In the genomic region with DNA sequence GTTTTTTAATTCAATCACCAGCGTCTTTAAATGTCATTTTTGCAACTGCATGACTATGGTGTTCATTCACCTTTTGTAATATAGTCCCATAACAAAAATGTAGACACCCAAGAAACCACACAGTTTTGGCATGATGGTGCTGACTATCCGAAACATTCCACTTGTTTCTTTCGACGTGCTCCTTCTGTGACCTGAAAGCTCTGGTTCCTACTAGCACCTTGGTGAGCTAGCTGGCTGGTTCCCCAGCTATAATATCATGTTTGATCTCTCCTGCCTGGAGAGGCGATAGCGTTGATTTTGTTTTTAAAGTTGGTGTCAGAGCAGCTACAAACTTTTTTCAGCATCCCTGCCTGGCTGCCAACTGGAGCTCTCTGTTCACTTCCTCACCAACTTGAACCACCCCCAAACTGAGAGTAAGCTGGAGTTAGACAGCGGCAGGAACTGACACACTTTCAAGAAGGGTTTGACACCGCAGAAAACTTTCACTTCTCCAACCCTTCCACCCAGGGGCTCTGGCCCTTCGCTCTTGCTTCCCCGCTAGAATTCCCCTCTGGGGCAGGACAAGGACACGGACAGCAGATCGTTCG, we compare ENCODE assay signal across 8 cellular contexts. TPM values are rescaled to one million over a fixed set of nuclear protein-coding genes. Genes with fewer than 3 reads are reported as not detected.
A peak's percentile ranks its signal among the peaks of the same experiment; 100 is the strongest.
DNase-seq lines count a peak whose midpoint lies in the region; ATAC-seq, FAIRE-seq and TF ChIP-seq lines count a peak whose summit lies in the region.

No MANE protein-coding gene starts in this region.

- H3K27ac ChIP-seq in endothelial cell of umbilical vein (ENCODE audit: insufficient read depth, low read depth, low read length), result peak overlapping the region; percentile 82

- CTCF ChIA-PET in activated CD4-positive, alpha-beta memory T cell treated with anti-CD3 and anti-CD28 coated beads, Interleukin-2, amount 10 ng/mL, durations not matched to agents 7 days and 5 days (lab: Charles Lee), result interaction anchor here (0.9 to 4.5 kb wide), 13 partner anchors 12 to 433 kb away, joined by 3 to 63 read pairs (median 17); a partner anchor contains a TSS
- CTCF ChIA-PET in endothelial cell of umbilical vein (lab: Charles Lee), result interaction anchor here (0.8 to 4.8 kb wide), 17 partner anchors 11 to 238 kb away, joined by 3 to 68 read pairs (median 5); a partner anchor contains a TSS

- no peaks in the 10 kb centered on the region for H3K27me3 ChIP-seq in endothelial cell of umbilical vein (ENCODE audit: control insufficient read depth in 2 of 2, insufficient read depth in 2 of 2, low read length in 2 of 2)

- ATAC-seq in HG02973 (IDR thresholded peaks at IDR 0.05; ENCODE audit: unreplicated experiment), result peak; percentile 53
- peak; percentile 85 for ATAC-seq in stimulated activated memory B cell treated with anti-CD40 and anti-IgM and Interleukin-4, amounts not matched to agents 10 μg/mL and 1 μg/mL and 100 μg/mL, for 72 hours

- no peaks in the 10 kb centered on the region for H3K9me1 ChIP-seq in endothelial cell of umbilical vein (replicated peaks; ENCODE audit: control insufficient read depth, extremely low read depth, insufficient read depth, low read length)

- H3K4me3 Mint-ChIP-seq in activated CD4-positive, alpha-beta memory T cell treated with anti-CD3 and anti-CD28 coated beads, Interleukin-2, amount 10 ng/mL, durations not matched to agents 7 days and 5 days, result peak overlapping the region; percentile 96
- peak overlapping the region; percentile 93 for H3K4me3 Mint-ChIP-seq in stimulated activated memory B cell treated with anti-CD40 and anti-IgM and Interleukin-4, amounts not matched to agents 10 μg/mL and 1 μg/mL and 100 μg/mL, for 72 hours

- POLR2A ChIA-PET in activated CD4-positive, alpha-beta memory T cell treated with anti-CD3 and anti-CD28 coated beads, Interleukin-2, amount 10 ng/mL, durations not matched to agents 7 days and 5 days (lab: Charles Lee), result interaction anchor here (0.7 to 6.1 kb wide), 30 partner anchors 8 to 867 kb away, joined by 3 to 188 read pairs (median 5); a partner anchor contains a TSS
- POLR2A ChIA-PET in endothelial cell of umbilical vein (lab: Charles Lee), result interaction anchor here (0.9 to 1.6 kb wide), 2 partner anchors 14 to 149 kb away, joined by 3 to 7 read pairs; a partner anchor contains a TSS

- peak; percentile 53 for DNase-seq in activated gamma-delta T cell treated with Interleukin-2 at 50 U/mL for 16 hours
- DNase-seq in activated gamma-delta T cell (lab: John Stamatoyannopoulos, UW), result no peak
- DNase-seq in NCI-H69 (lab: John Stamatoyannopoulos, UW), result peak; percentile 61
- DNase-seq in activated CD4-positive, alpha-beta memory T cell treated with anti-CD3 and anti-CD28 coated beads, Interleukin-2, amount 10 ng/mL, durations not matched to agents 7 days and 5 days, result peak; percentile 74
- peak; percentile 76 for DNase-seq in endothelial cell of umbilical vein (ENCODE audit: low read depth, low spot score)
- peak; percentile 77 for DNase-seq in midbrain (lab: John Stamatoyannopoulos, UW)

- peaks cover 59% of the 10 kb centered on the region for H3K79me2 ChIP-seq in endothelial cell of umbilical vein (ENCODE audit: control insufficient read depth, insufficient read depth, low read length)

- H3K27me3 Mint-ChIP-seq in activated CD4-positive, alpha-beta memory T cell treated with anti-CD3 and anti-CD28 coated beads, Interleukin-2, amount 10 ng/mL, durations not matched to agents 7 days and 5 days, result peaks cover 6% of the 10 kb centered on the region
- no peaks in the 10 kb centered on the region for H3K27me3 Mint-ChIP-seq in stimulated activated memory B cell treated with anti-CD40 and anti-IgM and Interleukin-4, amounts not matched to agents 10 μg/mL and 1 μg/mL and 100 μg/mL, for 72 hours

- peak overlapping the region; percentile 91 for H3K9ac ChIP-seq in endothelial cell of umbilical vein (replicated peaks; ENCODE audit: extremely low read depth, insufficient read depth, low read length)

- peak overlapping the region; percentile 66 for H2AFZ ChIP-seq in endothelial cell of umbilical vein (ENCODE audit: low read depth, low read length)

- H3K4me1 Mint-ChIP-seq in activated CD4-positive, alpha-beta memory T cell treated with anti-CD3 and anti-CD28 coated beads, Interleukin-2, amount 10 ng/mL, durations not matched to agents 7 days and 5 days, result peaks cover 34% of the 10 kb centered on the region
- peaks cover 50% of the 10 kb centered on the region for H3K4me1 Mint-ChIP-seq in stimulated activated memory B cell treated with anti-CD40 and anti-IgM and Interleukin-4, amounts not matched to agents 10 μg/mL and 1 μg/mL and 100 μg/mL, for 72 hours

- FAIRE-seq in endothelial cell of umbilical vein (lab: Jason Lieb, UNC), result peak; percentile 80

- H3K36me3 ChIP-seq in endothelial cell of umbilical vein (ENCODE audit: control insufficient read depth in 2 of 2, extremely low read depth in 1 of 2, insufficient read depth in 2 of 2, low read length in 2 of 2), result no peaks in the 10 kb centered on the region

- intact Hi-C loops in endothelial cell of umbilical vein (cut with micrococcal nuclease), result loop anchor here (1.0 to 10.0 kb wide), 4 partner anchors 89 to 439 kb away; a partner anchor contains a TSS

- no peak for TF ChIP-seq POLR2A in endothelial cell of umbilical vein (IDR thresholded peaks at IDR 0.05; ENCODE audit: low read depth, low read length)

- H3K4me2 ChIP-seq in endothelial cell of umbilical vein (ENCODE audit: insufficient read depth, low read length), result peak overlapping the region; percentile 95

- no peaks in the 10 kb centered on the region for H3K9me3 ChIP-seq in endothelial cell of umbilical vein (replicated peaks; ENCODE audit: control insufficient read depth, insufficient read depth, low read length)

- peaks cover 9% of the 10 kb centered on the region for H4K20me1 ChIP-seq in endothelial cell of umbilical vein (replicated peaks; ENCODE audit: control insufficient read depth, extremely low read depth, insufficient read depth, low read length)

- no peaks in the 10 kb centered on the region for H3K9me3 Mint-ChIP-seq in activated CD4-positive, alpha-beta memory T cell treated with anti-CD3 and anti-CD28 coated beads, Interleukin-2, amount 10 ng/mL, durations not matched to agents 7 days and 5 days
- no peaks in the 10 kb centered on the region for H3K9me3 Mint-ChIP-seq in stimulated activated memory B cell treated with anti-CD40 and anti-IgM and Interleukin-4, amounts not matched to agents 10 μg/mL and 1 μg/mL and 100 μg/mL, for 72 hours

- no TSS peak for BruUV-seq in endothelial cell of umbilical vein (replicated peaks; lab: Mats Ljungman, UMichigan)

- dilution Hi-C loops in endothelial cell of umbilical vein (cut with MboI; ENCODE audit: extremely low pct_ligation_motif_present, low sequenced_read_pairs), result no loop called here

- peaks cover 7% of the 10 kb centered on the region for H3K36me3 Mint-ChIP-seq in activated CD4-positive, alpha-beta memory T cell treated with anti-CD3 and anti-CD28 coated beads, Interleukin-2, amount 10 ng/mL, durations not matched to agents 7 days and 5 days (ENCODE audit: low read depth)
- peaks cover 11% of the 10 kb centered on the region for H3K36me3 Mint-ChIP-seq in stimulated activated memory B cell treated with anti-CD40 and anti-IgM and Interleukin-4, amounts not matched to agents 10 μg/mL and 1 μg/mL and 100 μg/mL, for 72 hours

- H3K27ac Mint-ChIP-seq in activated CD4-positive, alpha-beta memory T cell treated with anti-CD3 and anti-CD28 coated beads, Interleukin-2, amount 10 ng/mL, durations not matched to agents 7 days and 5 days, result peak overlapping the region; percentile 94
- H3K27ac Mint-ChIP-seq in stimulated activated memory B cell treated with anti-CD40 and anti-IgM and Interleukin-4, amounts not matched to agents 10 μg/mL and 1 μg/mL and 100 μg/mL, for 72 hours, result peak overlapping the region; percentile 98

- H3K4me1 ChIP-seq in endothelial cell of umbilical vein (ENCODE audit: control insufficient read depth, extremely low read depth, insufficient read depth, low read length), result peaks cover 23% of the 10 kb centered on the region

- TF ChIP-seq CTCF in endothelial cell of umbilical vein (IDR thresholded peaks at IDR 0.05; ENCODE audit: extremely low read depth in 1 of 2, insufficient read depth in 1 of 2, low read depth in 1 of 2, low read length in 2 of 2), result no peak

- peak overlapping the region; percentile 73 to 79 (median 78) for H3K4me3 ChIP-seq in endothelial cell of umbilical vein (replicated peaks in 1 of 3; ENCODE audit: insufficient read depth in 1 of 3, low read depth in 1 of 3, low read length in 3 of 3)

TF ChIP-seq in endothelial cell of umbilical vein, 7 proteins besides CTCF, POLR2A, EP300 and RAD21 (continues in another document):
- TF ChIP-seq, protein P1, sequence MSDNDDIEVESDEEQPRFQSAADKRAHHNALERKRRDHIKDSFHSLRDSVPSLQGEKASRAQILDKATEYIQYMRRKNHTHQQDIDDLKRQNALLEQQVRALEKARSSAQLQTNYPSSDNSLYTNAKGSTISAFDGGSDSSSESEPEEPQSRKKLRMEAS (IDR thresholded peaks at IDR 0.05; ENCODE audit: insufficient read depth, insufficient read length), result no peak
- no peak for TF ChIP-seq POLR2AphosphoS5 (IDR thresholded peaks at IDR 0.05; ENCODE audit: insufficient read depth, low read depth, low read length)
- TF ChIP-seq EZH2 (IDR thresholded peaks at IDR 0.05; ENCODE audit: borderline replicate concordance, low read depth, low read length, severe bottlenecking), result no peak

RNA-seq across cellular contexts. Expression of a gene that starts 1.1 kb away (rescaled TPM):
- total RNA-seq in activated CD4-positive, alpha-beta memory T cell treated with anti-CD3 and anti-CD28 coated beads, Interleukin-2, amount 10 ng/mL, durations not matched to agents 7 days and 5 days, result 10 to 100 TPM; 17.6 to 19.5 TPM
- 19.1 and 20.0 TPM in 2 replicates for total RNA-seq in endothelial cell of umbilical vein
- 1.8 and 2.5 TPM in 2 replicates for polyA plus RNA-seq in endothelial cell of umbilical vein
- polyA plus RNA-seq in endothelial cell of umbilical vein (2011; cell fraction: cytosol; rRNA removed), result 1.8 and 2.1 TPM in 2 replicates
- 12.9 and 15.7 TPM in 2 replicates for polyA plus RNA-seq in endothelial cell of umbilical vein (2011; cell fraction: nucleus; rRNA removed)
- 4.9 and 5.2 TPM in 2 replicates for polyA plus RNA-seq in endothelial cell of umbilical vein (2012)
- 15.4 and 17.5 TPM in 2 replicates for polyA minus RNA-seq in endothelial cell of umbilical vein
- 6.2 TPM for polyA minus RNA-seq in endothelial cell of umbilical vein (2011; cell fraction: cytosol; rRNA and poly(A)+ RNA removed)
- polyA minus RNA-seq in endothelial cell of umbilical vein (2011; cell fraction: nucleus; rRNA and poly(A)+ RNA removed), result 69.4 and 79.0 TPM in 2 replicates

RNA-seq across cellular contexts. Expression of a gene that starts 14.5 kb away (rescaled TPM):
- total RNA-seq in activated CD4-positive, alpha-beta memory T cell treated with anti-CD3 and anti-CD28 coated beads, Interleukin-2, amount 10 ng/mL, durations not matched to agents 7 days and 5 days, result 10 to 100 TPM; 11.5 to 12.3 TPM
- total RNA-seq in endothelial cell of umbilical vein, result 16.8 and 19.0 TPM in 2 replicates
- polyA plus RNA-seq in endothelial cell of umbilical vein, result 2.8 and 3.6 TPM in 2 replicates
- polyA plus RNA-seq in endothelial cell of umbilical vein (2011; cell fraction: cytosol; rRNA removed), result 6.6 and 6.7 TPM in 2 replicates
- polyA plus RNA-seq in endothelial cell of umbilical vein (2011; cell fraction: nucleus; rRNA removed), result 3.0 and 5.0 TPM in 2 replicates
- 9.8 and 12.5 TPM in 2 replicates for polyA plus RNA-seq in endothelial cell of umbilical vein (2012)
- 3.0 and 5.1 TPM in 2 replicates for polyA minus RNA-seq in endothelial cell of umbilical vein
- polyA minus RNA-seq in endothelial cell of umbilical vein (2011; cell fraction: cytosol; rRNA and poly(A)+ RNA removed), result 6.2 TPM
- 4.4 and 5.5 TPM in 2 replicates for polyA minus RNA-seq in endothelial cell of umbilical vein (2011; cell fraction: nucleus; rRNA and poly(A)+ RNA removed)
